Comparison of ENCODE assay signal across 13 cellular contexts in the genomic region with DNA sequence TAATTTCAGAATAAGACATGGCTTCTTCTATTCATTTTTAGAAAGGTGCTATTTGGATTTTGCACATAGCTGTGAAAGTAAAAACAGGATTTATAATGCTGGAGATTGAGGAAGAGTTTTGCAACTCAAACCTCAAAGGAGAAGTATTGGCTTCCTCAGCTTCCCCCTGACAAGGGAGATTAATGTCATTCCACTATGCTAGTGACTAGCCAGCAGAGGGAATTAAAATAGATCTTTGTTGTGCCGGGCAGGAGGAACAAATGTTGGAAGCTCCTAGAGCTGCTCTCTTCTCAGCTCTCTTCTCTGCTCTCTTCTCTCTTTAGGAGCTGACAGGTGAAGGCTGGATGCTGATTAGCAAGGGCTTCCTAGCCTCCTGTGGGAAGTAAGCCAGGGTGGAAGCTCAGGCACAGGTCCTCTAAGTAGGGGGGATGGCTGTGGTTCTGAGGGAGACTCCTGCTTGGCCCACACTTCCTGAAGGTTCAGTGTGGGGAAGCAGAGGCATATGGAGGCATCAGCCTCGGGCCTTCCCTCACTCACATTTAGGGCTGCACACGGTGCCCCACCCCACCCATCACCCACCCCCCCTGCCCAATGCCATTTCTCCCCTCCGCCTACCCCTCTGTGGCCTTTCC. TPM values are rescaled to one million over a fixed set of nuclear protein-coding genes. Genes with fewer than 3 reads are reported as not detected.
A peak's percentile ranks its signal among the peaks of the same experiment; 100 is the strongest.
DNase-seq lines count a peak whose midpoint lies in the region; ATAC-seq and TF ChIP-seq lines count a peak whose summit lies in the region.
"Had no signal": no experiment of that assay in that cellular context is flagged by ENCODE, and none has a peak within 500 bp of the region (broad histone marks: within the 10 kb centered on the region; RNA-seq: fewer than 3 reads in every experiment).

No MANE protein-coding gene starts in this region.

- peak overlapping the region in 1 of 10 donors; percentile 80 for H3K27ac Mint-ChIP-seq in naive thymus-derived CD8-positive, alpha-beta T cell

- intact Hi-C loops in heart right ventricle (cut with DNase I) = no loop called here

- peaks cover 0 to 2% (median 0%) of the 10 kb centered on the region in 3 donors for H3K36me3 Mint-ChIP-seq in naive thymus-derived CD8-positive, alpha-beta T cell

- peaks cover 2 to 16% (median 2%) of the 10 kb centered on the region in 5 donors for H3K27me3 Mint-ChIP-seq in naive thymus-derived CD8-positive, alpha-beta T cell

- TF ChIP-seq CTCF in heart right ventricle (IDR thresholded peaks at IDR 0.05) = no peak

- no peaks in the 10 kb centered on the region for H3K9me3 ChIP-seq in heart right ventricle

- H3K27me3 ChIP-seq in heart right ventricle = no peaks in the 10 kb centered on the region

- POLR2A ChIA-PET in naive thymus-derived CD8-positive, alpha-beta T cell (lab: Charles Lee) = no interaction called here

- H3K4me1 ChIP-seq in heart right ventricle = peaks cover 0 to 43% (median 17%) of the 10 kb centered on the region in 9 donors
- H3K4me1 ChIP-seq: parathyroid adenoma had no signal

- in situ Hi-C loops in G401 (cut with HindIII; ENCODE audit: low sequenced_read_pairs) = no loop called here

- H3K27ac ChIP-seq in heart right ventricle = peak overlapping the region in 7 of 10 donors; percentile 20 to 75 (median 48)
- H3K27ac ChIP-seq: parathyroid adenoma had no signal

- no peaks in the 10 kb centered on the region for H3K9me3 Mint-ChIP-seq in naive thymus-derived CD8-positive, alpha-beta T cell

- 48 to 56% methylated on average over 4 of the region's 4 CpGs for WGBS in heart right ventricle, 2 donors

- ATAC-seq in heart right ventricle = peak; percentile 64 to 88 (median 79)
- ATAC-seq in naive thymus-derived CD8-positive, alpha-beta T cell = no peak
- ATAC-seq in HG03354 (IDR thresholded peaks at IDR 0.05; ENCODE audit: poor library complexity, severe bottlenecking, unreplicated experiment) = no peak

- peak overlapping the region in 1 of 10 donors; percentile 9 for H3K4me3 Mint-ChIP-seq in naive thymus-derived CD8-positive, alpha-beta T cell

- H3K4me3 ChIP-seq in heart right ventricle = no peak overlapping the region

- H3K36me3 ChIP-seq in heart right ventricle = no peaks in the 10 kb centered on the region

- DNase-seq in G401 (ENCODE audit: low spot score) = peak; percentile 3
- peak; percentile 90 for DNase-seq in SKM-1 (lab: John Stamatoyannopoulos, UW; ENCODE audit: unreplicated experiment)
- no peak for DNase-seq in heart right ventricle
- DNase-seq in putamen (ENCODE audit: low spot score) = peak; percentile 31
- DNase-seq in naive thymus-derived CD8-positive, alpha-beta T cell = no peak
- no peak for DNase-seq in NCI-H1105 treated with DMSO at 0.1 percent for 48 hours (lab: John Stamatoyannopoulos, UW)
- DNase-seq in NCI-H524 (lab: John Stamatoyannopoulos, UW) = no peak
- DNase-seq: activated T-cell treated with anti-CD3 and anti-CD28 coated beads for 4 hours, NCI-H1436, T1000 had no signal

- H3K4me1 Mint-ChIP-seq in naive thymus-derived CD8-positive, alpha-beta T cell = peaks cover 0 to 58% (median under 1%) of the 10 kb centered on the region in 4 donors

RNA-seq across cellular contexts. Expression of a gene that starts 29.6 kb away (rescaled TPM):
- not detected in 2 replicates for total RNA-seq in G401 (2014; rRNA removed; shearing (Covaris generic))
- 1 to 10 TPM in 6 of 10 donors, under 1 TPM in 4; 0.12 to 6.9 (median 1.3) TPM for total RNA-seq in heart right ventricle
- under 1 TPM; 0.13 to 0.15 TPM for polyA plus RNA-seq in heart right ventricle
- under 1 TPM; 0.66 to 0.96 TPM for total RNA-seq in naive thymus-derived CD8-positive, alpha-beta T cell
- polyA plus RNA-seq in naive thymus-derived CD8-positive, alpha-beta T cell = 10 to 100 TPM in 1 of 3 donors, 1 to 10 TPM in 2; 2.8 to 61.8 (median 3.4) TPM

RNA-seq across cellular contexts. Expression of a gene that starts 57.8 kb away (rescaled TPM):
- not detected in 2 replicates for total RNA-seq in G401 (2014; rRNA removed; shearing (Covaris generic))
- total RNA-seq in heart right ventricle = 1,000 to 10,000 TPM in 2 of 10 donors, 100 to 1,000 TPM in 8; 277 to 1,691 (median 608) TPM
- polyA plus RNA-seq in heart right ventricle = 100 to 1,000 TPM; 404 to 586 TPM
- not detected for total RNA-seq in naive thymus-derived CD8-positive, alpha-beta T cell
- polyA plus RNA-seq in naive thymus-derived CD8-positive, alpha-beta T cell = not detected
- polyA plus RNA-seq: keratinocyte had no signal

Comparison
In these comparisons a context has a peak if more than half of its experiments do, and no peak if none do; other contexts are left out.
1. DNase-seq: peak in G401 (single experiment), SKM-1 (single experiment) and putamen (single experiment); none in heart right ventricle (0 of 2), naive thymus-derived CD8-positive, alpha-beta T cell (0 of 10), NCI-H1105 treated with DMSO at 0.1 percent for 48 hours (single experiment) and NCI-H524 (0 of 2).
2. ATAC-seq: peak in heart right ventricle (8 of 8); none in naive thymus-derived CD8-positive, alpha-beta T cell (0 of 2) and HG03354 (single experiment).
3. RNA of a gene that starts 57.8 kb away (total RNA-seq): 277 to 1,691 TPM in heart right ventricle; not detected in G401 and not detected in naive thymus-derived CD8-positive, alpha-beta T cell; every median in the first group is over 100 times any median in the second.